Comparison of ENCODE assay signal across 9 cellular contexts in genomic region chr7:158783595-158783994, GRCh38. TPM values are rescaled to one million over a fixed set of nuclear protein-coding genes. Genes with fewer than 3 reads are reported as not detected.
DNase-seq lines count a peak whose midpoint lies in the region; ATAC-seq, FAIRE-seq and TF ChIP-seq lines count a peak whose summit lies in the region.
"Had no signal": no experiment of that assay in that cellular context is flagged by ENCODE, and none has a peak within 500 bp of the region (broad histone marks: within the 10 kb centered on the region; RNA-seq: fewer than 3 reads in every experiment).

No MANE protein-coding gene starts in this region.

- H3K9me3 ChIP-seq in A549, result no peaks in the 10 kb centered on the region
- 0 out of 2 replicates have a peak, but pooled peaks cover 6% of the 10 kb centered on the region for H3K9me3 ChIP-seq in PC-9 (ENCODE audit: insufficient read depth, low read depth)
- no peaks in the 10 kb centered on the region for H3K9me3 ChIP-seq in fibroblast of lung (ENCODE audit: control insufficient read depth, insufficient read depth, low read depth, low read length)

- peaks cover 43% of the 10 kb centered on the region for H3F3A ChIP-seq in PC-9 (ENCODE audit: insufficient read depth, low read depth)

- BruUV-seq in PC-9 (replicated peaks; lab: Mats Ljungman, UMichigan), result no TSS peak

- H3K79me2 ChIP-seq in PC-9 (ENCODE audit: low read depth), result peaks cover 14% of the 10 kb centered on the region
- no peaks in the 10 kb centered on the region for H3K79me2 ChIP-seq in fibroblast of lung (ENCODE audit: control insufficient read depth, insufficient read depth, low read length)

- peaks cover 49% of the 10 kb centered on the region for H3K36me3 ChIP-seq in PC-9 (ENCODE audit: low read depth)
- peaks cover 15% of the 10 kb centered on the region for H3K36me3 ChIP-seq in fibroblast of lung (ENCODE audit: control insufficient read depth, insufficient read depth, low read length)

- no peak overlapping the region for H2AFZ ChIP-seq in PC-9
- no peak overlapping the region for H2AFZ ChIP-seq in fibroblast of lung (ENCODE audit: low read length)

- FAIRE-seq in A549 (lab: Jason Lieb, UNC), result no peak

- no peak overlapping the region for H3K9ac ChIP-seq in fibroblast of lung (ENCODE audit: insufficient read depth, low read length)

- H3K27ac ChIP-seq in A549 (no peak overlapping the region; a peak in 1 of 6 replicates), PC-9 (peak overlapping the region; percentile 36), fibroblast of lung (ENCODE audit: insufficient read depth, low read length) (peak overlapping the region; percentile 41)

- ATAC-seq in A549 (peak; percentile 8 to 40; a peak in 4 of 6 replicates), sciatic nerve (peak; percentile 14), GM21528 (IDR thresholded peaks at IDR 0.05; ENCODE audit: low FRiP score, unreplicated experiment) (no peak), GM21447 (IDR thresholded peaks at IDR 0.05; ENCODE audit: unreplicated experiment) (no peak)
- ATAC-seq in activated CD4-positive, CD25-positive, alpha-beta regulatory T cell treated with anti-CD3 and anti-CD28 coated beads, Interleukin-2, amount 50 U/mL, for 24 hours, result no peak

- TF ChIP-seq POLR2A in A549 (IDR thresholded peaks at IDR 0.05; ENCODE audit: low read length), result no peak

- 64% methylated on average over 8 of the region's 8 CpGs for WGBS in A549 (ENCODE audit: missing lambda C conversion rate)

- DNase-seq in A549 (ENCODE audit: low read depth in 1 of 2, low spot score in 1 of 2) (no peak), PC-9 (peak; percentile 72 to 84), fibroblast of lung (ENCODE audit: low read depth in 2 of 2) (no peak), sciatic nerve (ENCODE audit: low spot score) (no peak), anterior cingulate cortex (lab: John Stamatoyannopoulos, UW) (no peak)
- DNase-seq: activated CD8-positive, alpha-beta memory T cell treated with anti-CD3 and anti-CD28 coated beads, Interleukin-2, amount 50 U/mL, for 48 hours had no signal

- TF ChIP-seq EP300 in A549 (IDR thresholded peaks at IDR 0.05), result no peak

- no peaks in the 10 kb centered on the region; the same call in 1 of the 2 replicates for H4K20me1 ChIP-seq in PC-9 (ENCODE audit: insufficient read depth)
- no peaks in the 10 kb centered on the region for H4K20me1 ChIP-seq in fibroblast of lung (ENCODE audit: control insufficient read depth, extremely low read depth, insufficient read depth, low read length)

- TF ChIP-seq RAD21 in A549 (conservative IDR thresholded peaks at IDR 0.05 in 1 of 2, IDR thresholded peaks at IDR 0.05 in 1 of 2), result no peak

- no peak for TF ChIP-seq CTCF in A549 (IDR thresholded peaks at IDR 0.05)
- no peak for TF ChIP-seq CTCF in PC-9 (conservative IDR thresholded peaks at IDR 0.05)
- TF ChIP-seq CTCF in fibroblast of lung (conservative IDR thresholded peaks at IDR 0.05 in 1 of 2, IDR thresholded peaks at IDR 0.05 in 1 of 2; ENCODE audit: low read depth in 1 of 2, low read length in 2 of 2), result no peak

- H3K4me3 ChIP-seq in A549 (no peak overlapping the region), PC-9 (no peak overlapping the region), fibroblast of lung (replicated peaks in 1 of 4; ENCODE audit: control extremely low read depth in 1 of 4, insufficient read depth in 1 of 4, low read depth in 3 of 4, low read length in 4 of 4) (no peak overlapping the region)

- CTCF ChIA-PET in A549 (lab: Yijun Ruan, JAX) (interaction anchor here (0.8 to 2.1 kb wide), 11 partner anchors 10 to 88 kb away, joined by 3 to 6 read pairs (median 5); partner anchors contain the start of gene ESYT2), PC-9 (lab: Charles Lee) (interaction anchor here (1.1 to 1.8 kb wide), 6 partner anchors 31 to 80 kb away, joined by 3 to 16 read pairs (median 6); no protein-coding TSS in a partner anchor)

- no peaks in the 10 kb centered on the region for H3K27me3 ChIP-seq in PC-9 (ENCODE audit: insufficient read depth, low read depth)
- no peaks in the 10 kb centered on the region for H3K27me3 ChIP-seq in fibroblast of lung (ENCODE audit: control insufficient read depth, insufficient read depth, low read length)

- H3K4me2 ChIP-seq in A549 (no peak overlapping the region), PC-9 (no peak overlapping the region), fibroblast of lung (ENCODE audit: extremely low read depth, insufficient read depth, low read length) (no peak overlapping the region)

- POLR2A ChIA-PET in A549 (lab: Yijun Ruan, JAX), result no interaction called here
- POLR2A ChIA-PET in PC-9 (lab: Charles Lee; ENCODE audit: unreplicated experiment), result interaction anchor here (0.6 to 1.5 kb wide), 4 partner anchors 35 to 80 kb away, joined by 4 to 63 read pairs (median 6); no protein-coding TSS in a partner anchor

- H3K4me1 ChIP-seq in A549 (0 out of 3 replicates have a peak, but pooled peaks cover 10% of the 10 kb centered on the region), PC-9 (replicated peaks; ENCODE audit: insufficient read depth) (peaks cover 12% of the 10 kb centered on the region), fibroblast of lung (ENCODE audit: control insufficient read depth, extremely low read depth, insufficient read depth, low read length) (peaks cover 3% of the 10 kb centered on the region)

- intact Hi-C loops in PC-9 (cut with micrococcal nuclease; ENCODE audit: unreplicated experiment), result loop anchor here (1.0 to 5.0 kb wide), 8 partner anchors 20 to 194 kb away; partner anchors contain the start of genes DYNC2I1, ESYT2 and NCAPG2
- intact Hi-C loops in sciatic nerve (cut with DNase I), result no loop called here

- no peaks in the 10 kb centered on the region for H3K9me2 ChIP-seq in PC-9 (ENCODE audit: insufficient read depth)

TF ChIP-seq in A549, 52 proteins besides CTCF, POLR2A, EP300 and RAD21:
- TF ChIP-seq RFX5 (IDR thresholded peaks at IDR 0.05), result no peak
- TF ChIP-seq NR3C1 (IDR thresholded peaks at IDR 0.05), result no peak
- TF ChIP-seq ELK1 (IDR thresholded peaks at IDR 0.05; ENCODE audit: low read depth, low read length), result no peak
- TF ChIP-seq BCL3 (IDR thresholded peaks at IDR 0.05), result no peak

RNA-seq across cellular contexts. Expression of gene ESYT2, which starts 45.7 kb away (rescaled TPM):
- polyA plus RNA-seq in A549 (2011; rRNA removed), result 73.2 and 77.0 TPM in 2 replicates
- 22.5 and 29.6 TPM in 2 replicates for polyA plus RNA-seq in A549 (2012; cell fraction: cytosol; rRNA removed)
- 30.1 and 31.2 TPM in 2 replicates for polyA plus RNA-seq in A549 (2012; cell fraction: nucleus; rRNA removed)
- polyA plus RNA-seq in A549 (2017; fragmentation: RNase III; extraction: RNeasy Plus Mini Kit Qiagen cat#74134 plus additional on column Dnase treatment), result 41.8 to 48.3 TPM (median 45.8 TPM) in 3 replicates
- polyA minus RNA-seq in A549 (2011; rRNA and poly(A)+ RNA removed), result 54.6 and 62.5 TPM in 2 replicates
- 124 and 162 TPM in 2 replicates for total RNA-seq in PC-9 (2021)
- total RNA-seq in fibroblast of lung, result 83.0 and 93.0 TPM in 2 replicates
- polyA plus RNA-seq in fibroblast of lung, result 42.7 and 66.0 TPM in 2 replicates
- 35.8 and 50.3 TPM in 2 replicates for polyA plus RNA-seq in fibroblast of lung (2012)
- polyA minus RNA-seq in fibroblast of lung (ENCODE audit: low replicate concordance), result 27.9 and 68.7 TPM in 2 replicates
- total RNA-seq in sciatic nerve, result 103 TPM

Comparison
In these comparisons a context has a peak if more than half of its experiments do, and no peak if none do; other contexts are left out.
1. ATAC-seq: peak in A549 (2 of 2) and sciatic nerve (single experiment); none in activated CD4-positive, CD25-positive, alpha-beta regulatory T cell treated with anti-CD3 and anti-CD28 coated beads, Interleukin-2, amount 50 U/mL, for 24 hours (0 of 2), GM21528 (single experiment) and GM21447 (single experiment).
2. DNase-seq: peak in PC-9 (2 of 2); none in A549 (0 of 2), fibroblast of lung (0 of 2), sciatic nerve (single experiment) and anterior cingulate cortex (0 of 58).
3. H3K27ac ChIP-seq: peak in PC-9 (single experiment) and fibroblast of lung (single experiment); none in A549 (0 of 2).